ENCODE assay signal across 8 cellular contexts in the genomic region with DNA sequence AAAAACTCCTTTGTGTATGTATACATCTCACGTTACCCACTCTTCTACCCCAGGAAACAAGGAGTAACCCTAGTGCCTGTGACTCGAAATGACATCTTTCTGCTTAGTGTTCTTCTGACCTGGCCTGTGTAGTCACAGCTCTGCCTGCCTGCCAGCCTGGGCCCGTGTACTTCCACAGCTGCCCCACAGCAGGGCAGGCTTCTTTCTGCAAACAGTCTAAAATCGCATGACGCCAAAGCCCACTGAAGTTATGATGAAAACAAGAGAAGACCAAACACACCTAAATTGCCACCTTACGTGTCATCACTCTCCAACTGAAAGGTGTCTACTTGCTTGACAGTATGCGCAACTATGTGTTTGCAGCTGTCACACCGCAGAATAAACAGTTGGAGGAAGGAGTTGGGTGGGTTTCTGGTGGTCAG. TPM values are rescaled to one million over a fixed set of nuclear protein-coding genes. Genes with fewer than 3 reads are reported as not detected.
A peak's percentile ranks its signal among the peaks of the same experiment; 100 is the strongest.
DNase-seq lines count a peak whose midpoint lies in the region; ATAC-seq, FAIRE-seq and TF ChIP-seq lines count a peak whose summit lies in the region.

No MANE protein-coding gene starts in this region.

- H3K9me3 ChIP-seq in OCI-LY3 (ENCODE audit: insufficient read depth, low read length) (no peaks in the 10 kb centered on the region), HepG2 (ENCODE audit: low read length) (no peaks in the 10 kb centered on the region), stomach smooth muscle (ENCODE audit: control insufficient read depth in 2 of 2, low read length in 2 of 2) (no peaks in the 10 kb centered on the region)

- H4K20me1 ChIP-seq in OCI-LY3 (ENCODE audit: insufficient read depth, low read length) (no peaks in the 10 kb centered on the region), HepG2 (ENCODE audit: insufficient read depth, low read length) (no peaks in the 10 kb centered on the region)

- TSS peak; percentile 56 for BruUV-seq in HepG2 (replicated peaks; lab: Mats Ljungman, UMichigan)

- H3K36me3 ChIP-seq in OCI-LY3 (replicated peaks; ENCODE audit: low read depth, low read length) (no peaks in the 10 kb centered on the region), HepG2 (replicated peaks in 1 of 2; ENCODE audit: control insufficient read depth in 1 of 2, insufficient read depth in 2 of 2, low read length in 2 of 2) (no peaks in the 10 kb centered on the region), stomach smooth muscle (ENCODE audit: control insufficient read depth in 2 of 2, insufficient read depth in 2 of 2, low read length in 2 of 2) (no peaks in the 10 kb centered on the region)

- CTCF ChIA-PET in HepG2 (lab: Yijun Ruan, JAX; ENCODE audit: low intra/inter-chr PET ratio, low total read pairs): no interaction called here

- H3K9ac ChIP-seq in OCI-LY3 (ENCODE audit: low read length) (peak overlapping the region; percentile 14), HepG2 (ENCODE audit: insufficient read depth, low read depth, low read length) (peak overlapping the region; percentile 71; the same call in 1 of the 2 replicates), stomach smooth muscle (ENCODE audit: low read length in 2 of 2) (peak overlapping the region; percentile 39 to 55)

- TF ChIP-seq EP300 in HepG2 (IDR thresholded peaks at IDR 0.05; ENCODE audit: low read depth in 2 of 2, low read length in 2 of 2): no peak
- TF ChIP-seq EP300 in HepG2 (CRISPR knock-in tag; IDR thresholded peaks at IDR 0.05; ENCODE audit: borderline replicate concordance): no peak

- 3% methylated on average over 8 of the region's 8 CpGs for WGBS in HepG2 (ENCODE audit: low lambda C conversion rate)

- intact Hi-C loops in HepG2 (cut with micrococcal nuclease; ENCODE audit: unreplicated experiment): no loop called here

- no peak overlapping the region for H3K27ac ChIP-seq in OCI-LY3 (ENCODE audit: low read length)
- peak overlapping the region; percentile 86 to 95 for H3K27ac ChIP-seq in coronary artery
- H3K27ac ChIP-seq in HepG2 (ENCODE audit: extremely low read length, insufficient read depth, low read length): no peak overlapping the region
- peak overlapping the region; percentile 50 for H3K27ac ChIP-seq in stomach smooth muscle (ENCODE audit: low read length)

- in situ Hi-C loops in HepG2 (cut with HindIII; ENCODE audit: extremely low pct_ligation_motif_present, low pct_unique_long_range_greater_than_20kb): no loop called here

- H2AFZ ChIP-seq in OCI-LY3 (ENCODE audit: low read depth, low read length) (peak overlapping the region; percentile 2; the same call in 1 of the 2 replicates), HepG2 (ENCODE audit: low read length) (no peak overlapping the region)

- peak; percentile 71 for FAIRE-seq in HepG2 (lab: Jason Lieb, UNC)

- ATAC-seq in HepG2: peak; percentile 63
- no peak for ATAC-seq in HG02885 (IDR thresholded peaks at IDR 0.05; ENCODE audit: poor library complexity, unreplicated experiment)

- no peak for TF ChIP-seq RAD21 in HepG2 (CRISPR knock-in tag; IDR thresholded peaks at IDR 0.05)

- peak; percentile 12 for TF ChIP-seq CTCF in OCI-LY3 (IDR thresholded peaks at IDR 0.05; ENCODE audit: low read depth, low read length)
- TF ChIP-seq CTCF in coronary artery (IDR thresholded peaks at IDR 0.05): peak; percentile 41
- peak; percentile 21; the same call in 1 of the 2 replicates for TF ChIP-seq CTCF in HepG2 (CRISPR knock-in tag; IDR thresholded peaks at IDR 0.05)

- TF ChIP-seq POLR2A in HepG2 (IDR thresholded peaks at IDR 0.05; ENCODE audit: insufficient read depth in 1 of 2, low read depth in 2 of 2, low read length in 2 of 2): no peak

- peaks cover 24% of the 10 kb centered on the region for H3K27me3 ChIP-seq in OCI-LY3 (ENCODE audit: low read depth, low read length)
- no peaks in the 10 kb centered on the region; a peak in 3 of 5 replicates for H3K27me3 ChIP-seq in HepG2 (ENCODE audit: control insufficient read depth in 1 of 2, insufficient read depth in 2 of 2, low read length in 2 of 2)
- no peaks in the 10 kb centered on the region for H3K27me3 ChIP-seq in stomach smooth muscle (ENCODE audit: control insufficient read depth in 1 of 2, insufficient read depth in 2 of 2, low read length in 2 of 2)

- H3K4me1 ChIP-seq in OCI-LY3 (ENCODE audit: low read length) (peaks cover 23% of the 10 kb centered on the region), HepG2 (ENCODE audit: insufficient read depth, low read length) (peaks cover 25% of the 10 kb centered on the region), stomach smooth muscle (ENCODE audit: control insufficient read depth, insufficient read depth, low read length) (peaks cover 11% of the 10 kb centered on the region)

- POLR2A ChIA-PET in HepG2 (lab: Yijun Ruan, JAX): interaction anchor here (1.1 to 2.8 kb wide), 2 partner anchors 86 to 96 kb away, joined by 3 to 21 read pairs; no protein-coding TSS in a partner anchor

- DNase-seq in stimulated activated CD4-positive, alpha-beta T cell treated with anti-CD3 and anti-CD28 coated beads, Interleukin-15, amount 100 ng/mL, for 24 hours: peak; percentile 10
- DNase-seq in stimulated activated CD4-positive, alpha-beta T cell treated with anti-CD3 and anti-CD28 coated beads, Interleukin-4, amount 100 ng/mL, for 1 hour: no peak
- DNase-seq in coronary artery (ENCODE audit: low spot score) (peak; percentile 74), HepG2 (ENCODE audit: low spot score) (peak; percentile 41)
- no peak for DNase-seq in activated CD8-positive, alpha-beta memory T cell treated with anti-CD3 and anti-CD28 coated beads, Interleukin-2, amount 50 U/mL, for 48 hours

- peak overlapping the region; percentile 92 for H3K4me3 ChIP-seq in OCI-LY3 (ENCODE audit: low read length)
- H3K4me3 ChIP-seq in coronary artery: peak overlapping the region; percentile 98
- peak overlapping the region; percentile 76 to 88 (median 87) for H3K4me3 ChIP-seq in HepG2 (replicated peaks in 1 of 3; ENCODE audit: insufficient read depth in 1 of 3, low read depth in 2 of 3, low read length in 3 of 3)
- H3K4me3 ChIP-seq in stomach smooth muscle (ENCODE audit: low read length in 2 of 2): peak overlapping the region; percentile 84 to 85

- H3K79me2 ChIP-seq in OCI-LY3 (ENCODE audit: low read length): no peaks in the 10 kb centered on the region
- H3K79me2 ChIP-seq in HepG2 (ENCODE audit: insufficient read depth, low read length): peaks cover 19% of the 10 kb centered on the region

- H3K4me2 ChIP-seq in OCI-LY3 (ENCODE audit: low read length) (peak overlapping the region; percentile 85), HepG2 (ENCODE audit: low read depth, low read length) (peak overlapping the region; percentile 91)

TF ChIP-seq in HepG2, 621 proteins besides CTCF, POLR2A, EP300 and RAD21 (continues in another document):
- no peak for TF ChIP-seq ELF4 (CRISPR knock-in tag; IDR thresholded peaks at IDR 0.05; ENCODE audit: borderline replicate concordance)
- peak; percentile 60; the same call in 1 of the 2 replicates for TF ChIP-seq CREB1 (IDR thresholded peaks at IDR 0.05)
- peak; percentile 36; the same call in 1 of the 2 replicates for TF ChIP-seq CREB1 (CRISPR knock-in tag; IDR thresholded peaks at IDR 0.05)
- peak; percentile 63; the same call in 1 of the 2 replicates for TF ChIP-seq ZBTB21 (CRISPR knock-in tag; IDR thresholded peaks at IDR 0.05)
- peak; percentile 32 for TF ChIP-seq TEAD3 (CRISPR knock-in tag; optimal IDR thresholded peaks at IDR 0.05; ENCODE audit: borderline replicate concordance)
- 0 out of 2 replicates have a peak, but pooled peaks have one; percentile 24 for TF ChIP-seq HDAC2 (CRISPR knock-in tag; IDR thresholded peaks at IDR 0.05)
- no peak for TF ChIP-seq ZFP36L2 (CRISPR knock-in tag; IDR thresholded peaks at IDR 0.05)
- TF ChIP-seq SALL1 (CRISPR knock-in tag; IDR thresholded peaks at IDR 0.05): peak; percentile 24; the same call in 1 of the 2 replicates
- TF ChIP-seq ZNF292 (CRISPR knock-in tag; IDR thresholded peaks at IDR 0.05; ENCODE audit: borderline replicate concordance, low read depth): peak; percentile 60; the same call in 1 of the 2 replicates
- peak; percentile 33; the same call in 1 of the 2 replicates for TF ChIP-seq ZNF780A (CRISPR knock-in tag; IDR thresholded peaks at IDR 0.05)
- no peak for TF ChIP-seq ZNF776 (CRISPR knock-in tag; IDR thresholded peaks at IDR 0.05)
- 0 out of 2 replicates have a peak, but pooled peaks have one; percentile 18 for TF ChIP-seq KMT2B (CRISPR knock-in tag; IDR thresholded peaks at IDR 0.05)
- TF ChIP-seq ZFX (CRISPR knock-in tag; IDR thresholded peaks at IDR 0.05; ENCODE audit: low read depth): peak; percentile 40; the same call in 1 of the 2 replicates
- peak; percentile 44 for TF ChIP-seq SAP130 (CRISPR knock-in tag; IDR thresholded peaks at IDR 0.05; ENCODE audit: low read depth)

RNA-seq across cellular contexts. Expression of gene GAREM1, which starts 1.5 kb away (rescaled TPM):
- total RNA-seq in HepG2 (2016; rRNA removed; fragmentation: Illumina TruSeq; extraction: Trizol): 2.9 TPM in 2 replicates
- total RNA-seq in HepG2 (2016; cell fraction: cytosol; rRNA removed; fragmentation: Illumina TruSeq; extraction: Trizol; ENCODE audit: low read depth): 0.79 and 1.1 TPM in 2 replicates
- total RNA-seq in HepG2 (2016; cell fraction: insoluble cytoplasmic fraction; rRNA removed; fragmentation: Illumina TruSeq; extraction: Trizol): 2.4 and 2.5 TPM in 2 replicates
- total RNA-seq in HepG2 (2016; cell fraction: membrane; rRNA removed; fragmentation: Illumina TruSeq; extraction: Trizol): 1.6 and 1.8 TPM in 2 replicates
- total RNA-seq in HepG2 (2016; cell fraction: nucleus; rRNA removed; fragmentation: Illumina TruSeq; extraction: Trizol): 2.2 and 2.3 TPM in 2 replicates
- 2.5 and 3.2 TPM in 2 replicates for polyA plus RNA-seq in HepG2 (2011; rRNA removed)
- 2.3 and 2.8 TPM in 2 replicates for polyA plus RNA-seq in HepG2 (2011; cell fraction: cytosol; rRNA removed)
- 2.6 and 2.8 TPM in 2 replicates for polyA plus RNA-seq in HepG2 (2011; cell fraction: nucleus; rRNA removed)
- 2.8 and 4.1 TPM in 2 replicates for polyA plus RNA-seq in HepG2 (2012)
- polyA plus RNA-seq in HepG2 (2016; cell fraction: cytosol; fragmentation: Illumina TruSeq; extraction: Trizol; ENCODE audit: low read depth): 0.26 and 0.29 TPM in 2 replicates
- 1.8 and 3.3 TPM in 2 replicates for polyA plus RNA-seq in HepG2 (2016; cell fraction: insoluble cytoplasmic fraction; fragmentation: Illumina TruSeq; extraction: Trizol; ENCODE audit: low read depth)
- 0.69 and 0.95 TPM in 2 replicates for polyA plus RNA-seq in HepG2 (2016; cell fraction: membrane; fragmentation: Illumina TruSeq; extraction: Trizol; ENCODE audit: low read depth)
- polyA plus RNA-seq in HepG2 (2016; cell fraction: nucleus; fragmentation: Illumina TruSeq; extraction: Trizol; ENCODE audit: insufficient read depth, low read depth): 1.7 TPM in 2 replicates
- 7.1 and 11.2 TPM in 2 replicates for polyA minus RNA-seq in HepG2 (2011; rRNA and poly(A)+ RNA removed; ENCODE audit: low replicate concordance)
- 3.2 and 4.7 TPM in 2 replicates for polyA minus RNA-seq in HepG2 (2011; cell fraction: cytosol; rRNA and poly(A)+ RNA removed)
- polyA minus RNA-seq in HepG2 (2011; cell fraction: nucleus; rRNA and poly(A)+ RNA removed): 4.9 and 6.1 TPM in 2 replicates

Comparison
In these comparisons a context has a peak if more than half of its experiments do, and no peak if none do; other contexts are left out.
1. DNase-seq: peak in stimulated activated CD4-positive, alpha-beta T cell treated with anti-CD3 and anti-CD28 coated beads, Interleukin-15, amount 100 ng/mL, for 24 hours (single experiment), coronary artery (single experiment) and HepG2 (single experiment); none in stimulated activated CD4-positive, alpha-beta T cell treated with anti-CD3 and anti-CD28 coated beads, Interleukin-4, amount 100 ng/mL, for 1 hour (single experiment) and activated CD8-positive, alpha-beta memory T cell treated with anti-CD3 and anti-CD28 coated beads, Interleukin-2, amount 50 U/mL, for 48 hours (single experiment).
2. H3K27ac ChIP-seq: peak in coronary artery (2 of 2) and stomach smooth muscle (single experiment); none in OCI-LY3 (single experiment) and HepG2 (single experiment).
3. H3K9ac ChIP-seq: peak in every context shown above with its lines; median percentile 71 in HepG2; 47 in stomach smooth muscle; 14 in OCI-LY3.
4. Peak in every context shown above with its lines, with median percentiles within 50 percentile points of each other: H3K4me3 ChIP-seq and CTCF ChIP-seq.